ENCODE assay signal across 20 cellular contexts in the genomic region with DNA sequence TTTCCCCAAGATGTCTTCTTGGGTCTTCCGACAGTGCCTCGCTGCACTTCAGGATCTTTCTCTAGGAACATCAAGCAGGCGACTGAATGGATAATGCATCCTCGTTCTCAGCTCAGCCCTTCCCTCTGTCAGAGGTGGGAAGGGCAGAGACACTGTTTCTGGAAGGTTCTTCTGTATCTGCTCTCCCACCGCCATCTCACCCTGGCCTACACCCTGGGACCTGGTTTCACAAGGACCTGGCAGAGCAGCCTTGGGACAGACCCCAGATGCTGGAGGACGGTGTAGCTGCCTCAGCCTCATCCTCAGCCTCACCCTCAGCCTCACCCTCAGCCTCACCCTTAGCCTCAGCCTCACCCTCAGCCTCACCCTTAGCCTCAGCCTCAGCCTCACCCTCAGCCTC.
"Had no signal": no experiment of that assay in that cellular context is flagged by ENCODE, and none has a peak within 500 bp of the region (broad histone marks: within the 10 kb centered on the region; RNA-seq: fewer than 3 reads in every experiment).

No MANE protein-coding gene starts in this region.

- H3K36me3 Mint-ChIP-seq: naive B cell had no signal

- H3K4me3 ChIP-seq: dorsolateral prefrontal cortex, psoas muscle, right lobe of liver, thyroid gland, upper lobe of left lung, uterus had no signal

- H3K36me3 ChIP-seq: right lobe of liver, thyroid gland, upper lobe of left lung, uterus had no signal

- H3K79me2 ChIP-seq: parathyroid adenoma had no signal

- H3K4me1 ChIP-seq: parathyroid adenoma, psoas muscle, right lobe of liver, thyroid gland, upper lobe of left lung, uterus had no signal

- H3K9me3 Mint-ChIP-seq: naive B cell had no signal

- ATAC-seq: left colon, left ventricle myocardium superior, psoas muscle, right lobe of liver had no signal

- H3K27ac ChIP-seq: dorsolateral prefrontal cortex, parathyroid adenoma, psoas muscle, right lobe of liver, thyroid gland, upper lobe of left lung, uterus had no signal

- DNase-seq: cortex of kidney; effector CD8-positive, alpha-beta T cell; foreskin melanocyte; head of caudate nucleus; hippocampal formation; left ventricle myocardium superior; mesendoderm; naive B cell; occipital lobe; retina; stimulated activated naive CD4-positive, alpha-beta T cell treated with Interleukin-2 at 50 U/mL for 16 hours; thyroid gland; upper lobe of left lung had no signal

- H3K4me3 Mint-ChIP-seq: naive B cell, neural crest cell had no signal

- H3K9ac ChIP-seq: parathyroid adenoma had no signal

- H3K9me3 ChIP-seq: psoas muscle, right lobe of liver, thyroid gland, upper lobe of left lung, uterus had no signal

- H3K27me3 ChIP-seq: right lobe of liver, thyroid gland, upper lobe of left lung, uterus had no signal

- H2AFZ ChIP-seq: parathyroid adenoma had no signal
